ENCODE assay signal across 16 cellular contexts in the genomic region with DNA sequence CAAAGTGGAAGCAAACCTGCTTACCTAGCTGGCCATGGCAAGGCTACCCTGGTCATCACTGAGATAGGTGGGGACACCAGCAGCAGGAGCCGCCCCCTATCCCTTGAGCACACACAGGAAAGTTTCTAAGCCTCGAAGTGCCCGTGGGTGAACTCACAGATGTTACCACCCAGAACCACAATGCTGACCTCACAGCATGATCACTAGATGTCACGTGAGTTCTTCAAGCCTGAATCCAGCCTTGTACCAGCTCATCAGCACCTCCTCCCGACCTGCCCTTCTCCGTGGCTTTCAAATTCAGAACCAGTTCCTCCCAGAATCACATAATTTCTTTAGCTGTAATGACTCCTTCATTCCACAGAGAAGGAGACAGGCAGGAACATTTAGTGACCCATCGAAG.
"Had no signal": no experiment of that assay in that cellular context is flagged by ENCODE, and none has a peak within 500 bp of the region (broad histone marks: within the 10 kb centered on the region; RNA-seq: fewer than 3 reads in every experiment).

No MANE protein-coding gene starts in this region.

- H3K27ac ChIP-seq: adrenal gland, coronary artery, left lung, testis had no signal

- H3K27ac Mint-ChIP-seq: activated T-helper 2 cell treated with anti-CD3 and anti-CD28 coated beads, Interferon-gamma antibody, Interleukin-2, Interleukin-4, amounts not matched to agents 10 μg/mL and 5 μg/mL and 100 μg/mL, durations not matched to agents 14 hours and 24 hours and 36 hours; stimulated activated naive CD8-positive, alpha-beta T cell treated with anti-CD3 and anti-CD28 coated beads, Interleukin-15, Interleukin-2, amounts not matched to agents 100 ng/mL and 50 ng/mL, for 24 hours had no signal

- H3K27me3 ChIP-seq: adrenal gland, left lung, testis had no signal

- FAIRE-seq: frontal cortex, keratinocyte, TTC549 had no signal

- DNase-seq: activated CD4-positive, alpha-beta T cell treated with anti-CD3 and anti-CD28 coated beads, Interleukin-2, amount 50 U/mL, for 1 hour; activated CD4-positive, CD25-positive, alpha-beta regulatory T cell; activated naive CD4-positive, alpha-beta T cell treated with anti-CD3 and anti-CD28 coated beads, Interleukin-2, amount 50 U/mL, for 16 hours; adrenal gland; central memory CD4-positive, alpha-beta T cell; effector CD8-positive, alpha-beta T cell; left lung; mesendoderm; stimulated activated CD4-positive, alpha-beta T cell treated with anti-CD3 and anti-CD28 coated beads, Interleukin-4, amount 100 ng/mL, for 24 hours; testis had no signal

- H3K36me3 ChIP-seq: adrenal gland, left lung had no signal

- H3K4me3 Mint-ChIP-seq: stimulated activated naive CD8-positive, alpha-beta T cell treated with anti-CD3 and anti-CD28 coated beads, Interleukin-15, Interleukin-2, amounts not matched to agents 100 ng/mL and 50 ng/mL, for 24 hours had no signal

- H3K4me3 ChIP-seq: adrenal gland, coronary artery, left lung, testis had no signal

- H3K4me1 ChIP-seq: adrenal gland, testis had no signal

- H3K27me3 Mint-ChIP-seq: stimulated activated naive CD8-positive, alpha-beta T cell treated with anti-CD3 and anti-CD28 coated beads, Interleukin-15, Interleukin-2, amounts not matched to agents 100 ng/mL and 50 ng/mL, for 24 hours had no signal

- H3K9me3 ChIP-seq: adrenal gland, left lung, testis had no signal

- H3K9me3 Mint-ChIP-seq: activated T-helper 2 cell treated with anti-CD3 and anti-CD28 coated beads, Interferon-gamma antibody, Interleukin-2, Interleukin-4, amounts not matched to agents 10 μg/mL and 5 μg/mL and 100 μg/mL, durations not matched to agents 14 hours and 24 hours and 36 hours; stimulated activated naive CD8-positive, alpha-beta T cell treated with anti-CD3 and anti-CD28 coated beads, Interleukin-15, Interleukin-2, amounts not matched to agents 100 ng/mL and 50 ng/mL, for 24 hours had no signal
